In genomic region chr13:48403151-48403631, GRCh38 we compare ENCODE assay signal across 8 cellular contexts.
DNase-seq lines count a peak whose midpoint lies in the region; ATAC-seq lines count a peak whose summit lies in the region.

No MANE protein-coding gene starts in this region.

- DNase-seq in EH (ENCODE audit: low read depth) (peak; percentile 20), D341Med (ENCODE audit: low spot score) (no peak), DMS153 treated with DMSO at 0.1 percent for 48 hours (lab: John Stamatoyannopoulos, UW; ENCODE audit: unreplicated experiment) (no peak), kidney tubule cell (ENCODE audit: low spot score) (no peak)
- peak; percentile 24 for DNase-seq in activated naive CD8-positive, alpha-beta T cell treated with anti-CD3 and anti-CD28 coated beads, Interleukin-2, amount 50 U/mL, for 24 hours
- no peak for DNase-seq in effector CD4-positive, alpha-beta T cell

- H3K27ac ChIP-seq in muscle layer of duodenum (ENCODE audit: low read length) = peak overlapping the region; percentile 80

- ATAC-seq in HG02870 (IDR thresholded peaks at IDR 0.05; ENCODE audit: unreplicated experiment) = peak; percentile 54
- peak; percentile 96 for ATAC-seq in activated naive CD8-positive, alpha-beta T cell treated with anti-CD3 and anti-CD28 coated beads, Interleukin-2, amount 50 U/mL, for 24 hours

- H3K36me3 ChIP-seq in muscle layer of duodenum (ENCODE audit: control insufficient read depth in 1 of 2, insufficient read depth in 2 of 2, low read length in 2 of 2) = no peaks in the 10 kb centered on the region

- peaks cover 70% of the 10 kb centered on the region for H3K4me1 Mint-ChIP-seq in activated naive CD8-positive, alpha-beta T cell treated with anti-CD3 and anti-CD28 coated beads, Interleukin-2, amount 50 U/mL, for 24 hours

- no peaks in the 10 kb centered on the region for H3K9me3 Mint-ChIP-seq in activated naive CD8-positive, alpha-beta T cell treated with anti-CD3 and anti-CD28 coated beads, Interleukin-2, amount 50 U/mL, for 24 hours

- no peaks in the 10 kb centered on the region for H3K27me3 Mint-ChIP-seq in activated naive CD8-positive, alpha-beta T cell treated with anti-CD3 and anti-CD28 coated beads, Interleukin-2, amount 50 U/mL, for 24 hours

- H3K4me3 Mint-ChIP-seq in activated naive CD8-positive, alpha-beta T cell treated with anti-CD3 and anti-CD28 coated beads, Interleukin-2, amount 50 U/mL, for 24 hours = peak overlapping the region; percentile 29

- H3K4me3 ChIP-seq in muscle layer of duodenum (ENCODE audit: low read depth in 1 of 2, low read length in 2 of 2) = no peak overlapping the region

- H3K27me3 ChIP-seq in muscle layer of duodenum (ENCODE audit: low read depth, low read length) = no peaks in the 10 kb centered on the region

- no peaks in the 10 kb centered on the region for H3K9me3 ChIP-seq in muscle layer of duodenum (ENCODE audit: control insufficient read depth in 1 of 2, low read length in 2 of 2)

- peaks cover 13% of the 10 kb centered on the region in 2 donors for H3K4me1 ChIP-seq in muscle layer of duodenum (ENCODE audit: control insufficient read depth in 1 of 2, insufficient read depth in 2 of 2, low read length in 2 of 2)

- peak overlapping the region; percentile 69 for H3K27ac Mint-ChIP-seq in activated naive CD8-positive, alpha-beta T cell treated with anti-CD3 and anti-CD28 coated beads, Interleukin-2, amount 50 U/mL, for 24 hours

- H3K36me3 Mint-ChIP-seq in activated naive CD8-positive, alpha-beta T cell treated with anti-CD3 and anti-CD28 coated beads, Interleukin-2, amount 50 U/mL, for 24 hours (ENCODE audit: low read depth) = peaks cover 1% of the 10 kb centered on the region

Comparison
In these comparisons a context has a peak if more than half of its experiments do, and no peak if none do; other contexts are left out.
1. DNase-seq: peak in EH (single experiment) and activated naive CD8-positive, alpha-beta T cell treated with anti-CD3 and anti-CD28 coated beads, Interleukin-2, amount 50 U/mL, for 24 hours (single experiment); none in D341Med (single experiment), DMS153 treated with DMSO at 0.1 percent for 48 hours (single experiment), kidney tubule cell (single experiment) and effector CD4-positive, alpha-beta T cell (single experiment).